In the genomic region with DNA sequence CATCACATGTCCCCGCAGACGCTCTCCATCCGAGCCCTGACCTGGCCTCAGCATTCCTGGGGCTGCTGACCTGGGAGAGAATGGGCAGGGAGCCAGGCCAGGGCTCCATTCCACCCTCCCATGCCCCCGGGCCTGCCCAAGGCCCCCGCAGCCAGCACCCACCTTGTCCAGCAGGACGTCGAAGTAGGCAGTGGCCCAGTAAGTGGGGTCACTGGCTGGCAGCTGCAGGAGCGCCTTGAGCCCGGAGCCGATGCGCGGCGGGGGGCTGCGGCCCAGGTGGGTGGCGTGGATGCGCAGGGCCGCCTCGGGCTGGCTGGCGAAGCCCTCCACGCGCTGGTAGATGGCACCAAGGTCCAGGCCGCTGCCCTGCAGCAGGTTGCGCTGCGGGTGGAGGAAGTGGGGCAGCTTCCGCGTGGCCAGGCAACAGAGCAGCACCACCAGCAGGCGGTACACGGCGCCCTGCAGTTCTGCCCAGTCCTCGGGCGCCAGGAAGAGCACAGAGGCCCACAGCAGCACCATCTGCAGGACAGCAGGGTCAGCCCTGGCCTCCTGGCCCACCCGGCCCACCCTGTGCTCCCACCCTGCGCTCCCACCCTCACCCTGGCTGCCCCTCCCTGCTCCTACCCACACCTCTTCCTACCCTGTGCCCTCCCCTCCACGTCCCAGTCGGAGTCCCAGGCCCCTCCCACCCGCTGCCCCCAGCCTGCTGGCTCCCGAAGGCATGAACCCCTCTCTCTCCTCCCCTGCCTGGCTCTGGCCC, we compare ENCODE assay signal across 26 cellular contexts. TPM values are rescaled to one million over a fixed set of nuclear protein-coding genes. Genes with fewer than 3 reads are reported as not detected.
"Had no signal": no experiment of that assay in that cellular context is flagged by ENCODE, and none has a peak within 500 bp of the region (broad histone marks: within the 10 kb centered on the region; RNA-seq: fewer than 3 reads in every experiment).

No MANE protein-coding gene starts in this region.

- H3K9me3 ChIP-seq: stomach had no signal

- DNase-seq: activated CD4-positive, alpha-beta T cell treated with anti-CD3 and anti-CD28 coated beads, Interleukin-2, amount 10 ng/mL, durations not matched to agents 7 days and 5 days; activated CD8-positive, alpha-beta T cell treated with anti-CD3 and anti-CD28 coated beads, Interleukin-2, amount 10 ng/mL, durations not matched to agents 7 days and 5 days; activated naive CD4-positive, alpha-beta T cell treated with anti-CD3 and anti-CD28 coated beads for 36 hours; activated T-cell treated with anti-CD3 and anti-CD28 coated beads, Interleukin-2, amount 50 U/mL, for 24 hours; anterior cingulate cortex; brain microvascular endothelial cell; erythroblast; foreskin melanocyte; immature natural killer cell; mammary epithelial cell; midbrain; nephron progenitor cell; occipital lobe; stimulated activated CD4-positive, alpha-beta T cell treated with anti-CD3 and anti-CD28 coated beads, Interleukin-4, amount 100 ng/mL, for 24 hours; stomach; T-helper 1 cell; T1000; trophoblast cell had no signal

- ATAC-seq: activated CD4-positive, CD25-positive, alpha-beta regulatory T cell treated with anti-CD3 and anti-CD28 coated beads, Interleukin-2, amount 50 U/mL, for 24 hours; activated CD8-positive, alpha-beta T cell treated with anti-CD3 and anti-CD28 coated beads, Interleukin-2, amount 10 ng/mL, durations not matched to agents 7 days and 5 days; stimulated activated effector memory CD8-positive, alpha-beta T cell treated with anti-CD3 and anti-CD28 coated beads, Interleukin-12 subunit alpha, Interleukin-12 subunit beta, amount 100 ng/mL, for 72 hours had no signal

- H3K4me3 ChIP-seq: coronary artery, smooth muscle cell, stomach had no signal

- H3K27me3 ChIP-seq: brain microvascular endothelial cell, stomach had no signal

- H3K27ac ChIP-seq: brain microvascular endothelial cell, coronary artery, stomach had no signal

- H3K36me3 ChIP-seq: brain microvascular endothelial cell, stomach had no signal

RNA-seq across cellular contexts. Expression of a gene that starts 7.6 kb away (rescaled TPM):
- total RNA-seq: activated CD4-positive, alpha-beta T cell treated with anti-CD3 and anti-CD28 coated beads, Interleukin-2, amount 10 ng/mL, durations not matched to agents 7 days and 5 days; activated CD8-positive, alpha-beta T cell treated with anti-CD3 and anti-CD28 coated beads, Interleukin-2, amount 10 ng/mL, durations not matched to agents 7 days and 5 days; activated naive CD4-positive, alpha-beta T cell treated with anti-CD3 and anti-CD28 coated beads for 36 hours; activated T-helper 2 cell treated with anti-CD3 and anti-CD28 coated beads, Interferon-gamma antibody, Interleukin-2, Interleukin-4, amounts not matched to agents 10 μg/mL and 5 μg/mL and 100 μg/mL, durations not matched to agents 14 hours and 24 hours and 36 hours; myocyte; occipital lobe; posterior vena cava; temporal lobe had no signal
- polyA plus RNA-seq: immature natural killer cell had no signal

RNA-seq across cellular contexts. Expression of a gene that starts 17.8 kb away (rescaled TPM):
- total RNA-seq: activated CD4-positive, alpha-beta T cell treated with anti-CD3 and anti-CD28 coated beads, Interleukin-2, amount 10 ng/mL, durations not matched to agents 7 days and 5 days; activated CD8-positive, alpha-beta T cell treated with anti-CD3 and anti-CD28 coated beads, Interleukin-2, amount 10 ng/mL, durations not matched to agents 7 days and 5 days; activated naive CD4-positive, alpha-beta T cell treated with anti-CD3 and anti-CD28 coated beads for 36 hours; activated T-helper 2 cell treated with anti-CD3 and anti-CD28 coated beads, Interferon-gamma antibody, Interleukin-2, Interleukin-4, amounts not matched to agents 10 μg/mL and 5 μg/mL and 100 μg/mL, durations not matched to agents 14 hours and 24 hours and 36 hours; mammary epithelial cell; myocyte; smooth muscle cell; temporal lobe had no signal
- polyA plus RNA-seq: immature natural killer cell, mammary epithelial cell, smooth muscle cell had no signal

RNA-seq across cellular contexts. Expression of a gene that starts 19.7 kb away (rescaled TPM):
- total RNA-seq: activated CD4-positive, alpha-beta T cell treated with anti-CD3 and anti-CD28 coated beads, Interleukin-2, amount 10 ng/mL, durations not matched to agents 7 days and 5 days; activated CD8-positive, alpha-beta T cell treated with anti-CD3 and anti-CD28 coated beads, Interleukin-2, amount 10 ng/mL, durations not matched to agents 7 days and 5 days; activated naive CD4-positive, alpha-beta T cell treated with anti-CD3 and anti-CD28 coated beads for 36 hours; activated T-helper 2 cell treated with anti-CD3 and anti-CD28 coated beads, Interferon-gamma antibody, Interleukin-2, Interleukin-4, amounts not matched to agents 10 μg/mL and 5 μg/mL and 100 μg/mL, durations not matched to agents 14 hours and 24 hours and 36 hours; mammary epithelial cell; myocyte; occipital lobe; posterior vena cava; smooth muscle cell; stomach; temporal lobe had no signal
- polyA plus RNA-seq: immature natural killer cell, mammary epithelial cell, smooth muscle cell, stomach had no signal
